ENCODE assay signal across 11 cellular contexts in the genomic region with DNA sequence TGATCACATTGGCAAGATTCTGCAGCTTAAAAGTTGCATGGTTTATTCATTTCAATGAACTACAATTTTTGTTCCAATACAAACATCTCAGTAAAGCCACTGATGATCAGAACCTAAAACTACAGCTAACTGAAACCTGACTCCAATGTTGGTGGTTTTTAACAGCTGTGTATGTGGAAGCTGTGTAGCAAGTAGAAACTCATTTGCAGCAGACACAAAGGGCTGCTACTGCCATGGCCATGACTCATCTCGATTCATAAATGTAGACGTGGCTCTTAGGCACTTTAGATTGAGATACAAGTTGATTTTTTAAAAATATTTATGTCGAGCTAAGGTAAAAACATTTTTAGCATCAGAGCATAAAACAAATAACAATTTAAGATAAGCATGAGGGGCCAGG. TPM values are rescaled to one million over a fixed set of nuclear protein-coding genes. Genes with fewer than 3 reads are reported as not detected.
DNase-seq lines count a peak whose midpoint lies in the region; ATAC-seq and TF ChIP-seq lines count a peak whose summit lies in the region.
"Had no signal": no experiment of that assay in that cellular context is flagged by ENCODE, and none has a peak within 500 bp of the region (broad histone marks: within the 10 kb centered on the region; RNA-seq: fewer than 3 reads in every experiment).

No MANE protein-coding gene starts in this region.

- no peaks in the 10 kb centered on the region for H3K36me3 Mint-ChIP-seq in activated T-helper 17 cell treated with anti-CD3 and anti-CD28 coated beads, Interleukin-2, amount 50 U/mL, for 72 hours (ENCODE audit: low read depth)
- H3K36me3 Mint-ChIP-seq in CD14-positive monocyte, result no peaks in the 10 kb centered on the region

- ATAC-seq in HG03159 (IDR thresholded peaks at IDR 0.05; ENCODE audit: unreplicated experiment) (peak; percentile 56), omental fat pad (ENCODE audit: low FRiP score) (no peak)
- peak; percentile 45 for ATAC-seq in activated T-helper 17 cell treated with anti-CD3 and anti-CD28 coated beads, Interleukin-2, amount 50 U/mL, for 72 hours (replicated peaks)

- TF ChIP-seq POLR2A in transverse colon (IDR thresholded peaks at IDR 0.05), result no peak

- no peak overlapping the region for H3K27ac ChIP-seq in transverse colon
- H3K27ac ChIP-seq: 22Rv1, pancreas, thoracic aorta had no signal

- no peaks in the 10 kb centered on the region for H3K9me3 ChIP-seq in transverse colon
- H3K9me3 ChIP-seq: pancreas, thoracic aorta had no signal

- no peak overlapping the region for H3K27ac Mint-ChIP-seq in activated T-helper 17 cell treated with anti-CD3 and anti-CD28 coated beads, Interleukin-2, amount 50 U/mL, for 72 hours
- no peak overlapping the region for H3K27ac Mint-ChIP-seq in CD14-positive monocyte

- no peaks in the 10 kb centered on the region for H3K4me1 Mint-ChIP-seq in activated T-helper 17 cell treated with anti-CD3 and anti-CD28 coated beads, Interleukin-2, amount 50 U/mL, for 72 hours
- no peaks in the 10 kb centered on the region for H3K4me1 Mint-ChIP-seq in CD14-positive monocyte

- H3K9me3 Mint-ChIP-seq in activated T-helper 17 cell treated with anti-CD3 and anti-CD28 coated beads, Interleukin-2, amount 50 U/mL, for 72 hours, result no peaks in the 10 kb centered on the region
- H3K9me3 Mint-ChIP-seq in CD14-positive monocyte, result peaks cover 0 to 6% (median 0%) of the 10 kb centered on the region in 7 donors

- H3K27me3 Mint-ChIP-seq in activated T-helper 17 cell treated with anti-CD3 and anti-CD28 coated beads, Interleukin-2, amount 50 U/mL, for 72 hours, result no peaks in the 10 kb centered on the region
- peaks cover 4 to 8% (median 6%) of the 10 kb centered on the region in 3 donors for H3K27me3 Mint-ChIP-seq in CD14-positive monocyte (ENCODE audit: low read depth in 3 of 3)

- H3K4me1 ChIP-seq in transverse colon, result no peaks in the 10 kb centered on the region

- in situ Hi-C loops in transverse colon (cut with MboI; ENCODE audit: low pct_ligation_motif_present in 1 of 4, low pct_unique_long_range_greater_than_20kb in 1 of 4, low sequenced_read_pairs in 3 of 4), result no loop called here

- no peak overlapping the region for H3K4me3 Mint-ChIP-seq in activated T-helper 17 cell treated with anti-CD3 and anti-CD28 coated beads, Interleukin-2, amount 50 U/mL, for 72 hours
- no peak overlapping the region for H3K4me3 Mint-ChIP-seq in CD14-positive monocyte

- H3K27me3 ChIP-seq in transverse colon, result no peaks in the 10 kb centered on the region
- H3K27me3 ChIP-seq: pancreas had no signal

- H3K36me3 ChIP-seq in transverse colon, result no peaks in the 10 kb centered on the region
- H3K36me3 ChIP-seq: pancreas, thoracic aorta had no signal

- no peak for TF ChIP-seq CTCF in omental fat pad (IDR thresholded peaks at IDR 0.05)
- no peak for TF ChIP-seq CTCF in transverse colon (IDR thresholded peaks at IDR 0.05)
- TF ChIP-seq CTCF in CD14-positive monocyte (IDR thresholded peaks at IDR 0.05), result no peak

- DNase-seq in NCI-H146 (lab: John Stamatoyannopoulos, UW) (peak; percentile 11), NCI-H146 treated with DMSO at 0.1 percent for 48 hours (lab: John Stamatoyannopoulos, UW; ENCODE audit: unreplicated experiment) (no peak), renal cortical epithelial cell (ENCODE audit: low read depth) (peak; percentile 47), omental fat pad (ENCODE audit: low spot score) (no peak), transverse colon (no peak), CD14-positive monocyte (ENCODE audit: low spot score) (no peak)
- DNase-seq: pancreas had no signal

- H3K4me3 ChIP-seq in transverse colon, result no peak overlapping the region
- H3K4me3 ChIP-seq: pancreas, thoracic aorta had no signal

- WGBS in transverse colon (ENCODE audit: low coverage in 1 of 2), 2 donors, result 43 to 60% methylated on average over 3 of the region's 3 CpGs

- TF ChIP-seq EP300 in transverse colon (IDR thresholded peaks at IDR 0.05; ENCODE audit: low read depth), result no peak

- intact Hi-C loops in transverse colon (cut with DNase I; ENCODE audit: low total_unique reads) (no loop called here), CD14-positive monocyte (cut with micrococcal nuclease) (no loop called here)

RNA-seq across cellular contexts. Expression of a gene that starts 19.5 kb away (rescaled TPM):
- total RNA-seq in activated T-helper 17 cell treated with anti-CD3 and anti-CD28 coated beads, Interleukin-2, amount 50 U/mL, for 72 hours, result 10 to 100 TPM; 76.1 to 97.9 TPM
- total RNA-seq in renal cortical epithelial cell (28.5 and 45.9 TPM in 2 replicates), omental fat pad (10 to 100 TPM; 18.9 to 33.6 (median 25.0) TPM), transverse colon (10 to 100 TPM; 17.2 to 35.2 (median 23.7) TPM)
- 1 to 10 TPM; 3.2 to 3.5 TPM for polyA plus RNA-seq in CD14-positive monocyte

Comparison
In these comparisons a context has a peak if more than half of its experiments do, and no peak if none do; other contexts are left out.
1. DNase-seq: peak in NCI-H146 (single experiment) and renal cortical epithelial cell (single experiment); none in NCI-H146 treated with DMSO at 0.1 percent for 48 hours (single experiment), omental fat pad (single experiment), transverse colon (single experiment) and CD14-positive monocyte (single experiment).